34 cellular contexts compared by ENCODE assay signal in genomic region chr18:570256-570655, GRCh38. TPM values are rescaled to one million over a fixed set of nuclear protein-coding genes. Genes with fewer than 3 reads are reported as not detected.
"Had no signal": no experiment of that assay in that cellular context is flagged by ENCODE, and none has a peak within 500 bp of the region (broad histone marks: within the 10 kb centered on the region; RNA-seq: fewer than 3 reads in every experiment).

No MANE protein-coding gene starts in this region.

- ATAC-seq: activated naive CD4-positive, alpha-beta T cell treated with anti-CD3 and anti-CD28 coated beads, Interleukin-2, amount 50 U/mL, for 72 hours; activated T-cell treated with anti-CD3 and anti-CD28 coated beads, Interleukin-2, amount 50 U/mL, for 72 hours; foreskin keratinocyte; gastrocnemius medialis; WTC11 had no signal

- H3K36me3 ChIP-seq: brain microvascular endothelial cell, esophagus muscularis mucosa, gastrocnemius medialis had no signal

- H3K4me1 Mint-ChIP-seq: activated CD4-positive, alpha-beta memory T cell treated with anti-CD3 and anti-CD28 coated beads, Interleukin-2, amount 10 ng/mL, durations not matched to agents 7 days and 5 days; activated CD4-positive, alpha-beta T cell treated with anti-CD3 and anti-CD28 coated beads, Interleukin-2, amount 10 ng/mL, durations not matched to agents 7 days and 5 days; activated naive CD4-positive, alpha-beta T cell treated with anti-CD3 and anti-CD28 coated beads, Interleukin-2, amount 10 ng/mL, durations not matched to agents 7 days and 5 days; activated naive CD8-positive, alpha-beta T cell treated with anti-CD3 and anti-CD28 coated beads, Interleukin-2, amount 10 ng/mL, durations not matched to agents 7 days and 5 days; central memory CD8-positive, alpha-beta T cell had no signal

- FAIRE-seq: astrocyte, bronchial epithelial cell, colon had no signal

- H3K4me1 ChIP-seq: foreskin keratinocyte, gastrocnemius medialis had no signal

- H3K27ac ChIP-seq: brain microvascular endothelial cell, dorsolateral prefrontal cortex, esophagus muscularis mucosa, foreskin keratinocyte, gastrocnemius medialis had no signal

- DNase-seq: activated CD4-positive, alpha-beta memory T cell treated with anti-CD3 and anti-CD28 coated beads, Interleukin-2, amount 10 ng/mL, durations not matched to agents 7 days and 5 days; activated CD4-positive, alpha-beta T cell treated with anti-CD3 and anti-CD28 coated beads for 1 hour; activated CD4-positive, alpha-beta T cell treated with anti-CD3 and anti-CD28 coated beads for 4 hours; activated CD4-positive, alpha-beta T cell treated with anti-CD3 and anti-CD28 coated beads, Interleukin-2, amount 10 ng/mL, durations not matched to agents 7 days and 5 days; activated CD4-positive, alpha-beta T cell treated with anti-CD3 and anti-CD28 coated beads, Interleukin-2, amount 50 U/mL, for 4 hours; activated CD8-positive, alpha-beta memory T cell treated with anti-CD3 and anti-CD28 coated beads, Interleukin-2, amount 50 U/mL, for 48 hours; activated gamma-delta T cell; activated naive CD4-positive, alpha-beta T cell; activated naive CD4-positive, alpha-beta T cell treated with anti-CD3 and anti-CD28 coated beads, Interleukin-2, amount 10 ng/mL, durations not matched to agents 7 days and 5 days; activated naive CD8-positive, alpha-beta T cell treated with anti-CD3 and anti-CD28 coated beads, Interleukin-2, amount 10 ng/mL, durations not matched to agents 7 days and 5 days; activated T-cell treated with anti-CD3 and anti-CD28 coated beads for 4 hours; activated T-cell treated with anti-CD3 and anti-CD28 coated beads, Interleukin-2, amount 50 U/mL, for 24 hours; activated T-cell treated with anti-CD3 and anti-CD28 coated beads, Interleukin-2, amount 50 U/mL, for 72 hours; amniotic stem cell; anterior cingulate cortex; brain microvascular endothelial cell; cortex of kidney; dorsolateral prefrontal cortex; effector memory CD4-positive, alpha-beta T cell; endodermal cell; erythroblast; foreskin keratinocyte; gastrocnemius medialis; T-helper 2 cell had no signal

- H3K36me3 Mint-ChIP-seq: activated naive CD4-positive, alpha-beta T cell treated with anti-CD3 and anti-CD28 coated beads, Interleukin-2, amount 10 ng/mL, durations not matched to agents 7 days and 5 days; activated naive CD4-positive, alpha-beta T cell treated with anti-CD3 and anti-CD28 coated beads, Interleukin-2, amount 50 U/mL, for 72 hours; activated naive CD8-positive, alpha-beta T cell treated with anti-CD3 and anti-CD28 coated beads, Interleukin-2, amount 10 ng/mL, durations not matched to agents 7 days and 5 days; WTC11 had no signal

- H3K27ac Mint-ChIP-seq: activated CD4-positive, alpha-beta memory T cell treated with anti-CD3 and anti-CD28 coated beads, Interleukin-2, amount 10 ng/mL, durations not matched to agents 7 days and 5 days; activated CD4-positive, alpha-beta T cell treated with anti-CD3 and anti-CD28 coated beads, Interleukin-2, amount 10 ng/mL, durations not matched to agents 7 days and 5 days; activated naive CD4-positive, alpha-beta T cell treated with anti-CD3 and anti-CD28 coated beads, Interleukin-2, amount 10 ng/mL, durations not matched to agents 7 days and 5 days; activated naive CD8-positive, alpha-beta T cell treated with anti-CD3 and anti-CD28 coated beads, Interleukin-2, amount 10 ng/mL, durations not matched to agents 7 days and 5 days; activated T-cell treated with anti-CD3 and anti-CD28 coated beads, Interleukin-2, amount 50 U/mL, for 24 hours; endodermal cell; WTC11 had no signal

- H3K27me3 ChIP-seq: dorsolateral prefrontal cortex, esophagus muscularis mucosa, gastrocnemius medialis had no signal

- H3K9me3 ChIP-seq: esophagus muscularis mucosa, gastrocnemius medialis had no signal

- H3K4me3 ChIP-seq: dorsolateral prefrontal cortex, esophagus muscularis mucosa, gastrocnemius medialis had no signal

- H3K4me3 Mint-ChIP-seq: activated CD4-positive, alpha-beta memory T cell treated with anti-CD3 and anti-CD28 coated beads, Interleukin-2, amount 10 ng/mL, durations not matched to agents 7 days and 5 days; activated CD4-positive, alpha-beta T cell treated with anti-CD3 and anti-CD28 coated beads, Interleukin-2, amount 10 ng/mL, durations not matched to agents 7 days and 5 days; activated naive CD4-positive, alpha-beta T cell treated with anti-CD3 and anti-CD28 coated beads, Interleukin-2, amount 10 ng/mL, durations not matched to agents 7 days and 5 days; activated naive CD8-positive, alpha-beta T cell treated with anti-CD3 and anti-CD28 coated beads, Interleukin-2, amount 10 ng/mL, durations not matched to agents 7 days and 5 days; activated T-cell treated with anti-CD3 and anti-CD28 coated beads, Interleukin-2, amount 50 U/mL, for 24 hours; activated T-cell treated with anti-CD3 and anti-CD28 coated beads, Interleukin-2, amount 50 U/mL, for 72 hours; central memory CD8-positive, alpha-beta T cell; endodermal cell; WTC11 had no signal

- H3K9me3 Mint-ChIP-seq: activated CD4-positive, alpha-beta memory T cell treated with anti-CD3 and anti-CD28 coated beads, Interleukin-2, amount 10 ng/mL, durations not matched to agents 7 days and 5 days; activated CD4-positive, alpha-beta T cell treated with anti-CD3 and anti-CD28 coated beads, Interleukin-2, amount 10 ng/mL, durations not matched to agents 7 days and 5 days; activated naive CD4-positive, alpha-beta T cell treated with anti-CD3 and anti-CD28 coated beads, Interleukin-2, amount 10 ng/mL, durations not matched to agents 7 days and 5 days; activated naive CD4-positive, alpha-beta T cell treated with anti-CD3 and anti-CD28 coated beads, Interleukin-2, amount 50 U/mL, for 72 hours; activated naive CD8-positive, alpha-beta T cell treated with anti-CD3 and anti-CD28 coated beads, Interleukin-2, amount 10 ng/mL, durations not matched to agents 7 days and 5 days; activated T-cell treated with anti-CD3 and anti-CD28 coated beads, Interleukin-2, amount 50 U/mL, for 24 hours; activated T-cell treated with anti-CD3 and anti-CD28 coated beads, Interleukin-2, amount 50 U/mL, for 72 hours; central memory CD8-positive, alpha-beta T cell; endodermal cell; WTC11 had no signal

RNA-seq across cellular contexts. Expression of gene CETN1, which starts 9.9 kb away (rescaled TPM):
- total RNA-seq: activated CD4-positive, alpha-beta memory T cell treated with anti-CD3 and anti-CD28 coated beads, Interleukin-2, amount 10 ng/mL, durations not matched to agents 7 days and 5 days; activated CD4-positive, alpha-beta T cell treated with anti-CD3 and anti-CD28 coated beads, Interleukin-2, amount 10 ng/mL, durations not matched to agents 7 days and 5 days; activated naive CD4-positive, alpha-beta T cell treated with anti-CD3 and anti-CD28 coated beads, Interleukin-2, amount 50 U/mL, for 72 hours; activated naive CD8-positive, alpha-beta T cell treated with anti-CD3 and anti-CD28 coated beads, Interleukin-2, amount 10 ng/mL, durations not matched to agents 7 days and 5 days; activated T-cell treated with anti-CD3 and anti-CD28 coated beads, Interleukin-2, amount 50 U/mL, for 72 hours; astrocyte; bronchial epithelial cell; cardiac septum; cerebellum; dorsolateral prefrontal cortex; endodermal cell; esophagus muscularis mucosa; foreskin keratinocyte; gastrocnemius medialis; T-helper 1 cell treated with Interleukin-12 subunit alpha and Interleukin-12 subunit beta and Interleukin-4 antibody, amounts not matched to agents 30 ng/mL and 1 ng/mL, for 36 hours; WTC11 had no signal
- polyA plus RNA-seq: foreskin keratinocyte had no signal

RNA-seq across cellular contexts. Expression of gene CLUL1, which starts 26.5 kb away (rescaled TPM):
- total RNA-seq: activated CD4-positive, alpha-beta memory T cell treated with anti-CD3 and anti-CD28 coated beads, Interleukin-2, amount 10 ng/mL, durations not matched to agents 7 days and 5 days; activated CD4-positive, alpha-beta T cell treated with anti-CD3 and anti-CD28 coated beads, Interleukin-2, amount 10 ng/mL, durations not matched to agents 7 days and 5 days; activated naive CD4-positive, alpha-beta T cell treated with anti-CD3 and anti-CD28 coated beads, Interleukin-2, amount 50 U/mL, for 72 hours; activated naive CD8-positive, alpha-beta T cell treated with anti-CD3 and anti-CD28 coated beads, Interleukin-2, amount 10 ng/mL, durations not matched to agents 7 days and 5 days; activated T-cell treated with anti-CD3 and anti-CD28 coated beads, Interleukin-2, amount 50 U/mL, for 72 hours; bronchial epithelial cell; cardiac septum; T-helper 1 cell treated with Interleukin-12 subunit alpha and Interleukin-12 subunit beta and Interleukin-4 antibody, amounts not matched to agents 30 ng/mL and 1 ng/mL, for 36 hours had no signal
